17 cellular contexts compared by ENCODE assay signal in genomic region chr16:84156342-84156784, GRCh38. TPM values are rescaled to one million over a fixed set of nuclear protein-coding genes. Genes with fewer than 3 reads are reported as not detected.
DNase-seq lines count a peak whose midpoint lies in the region; ATAC-seq, FAIRE-seq and TF ChIP-seq lines count a peak whose summit lies in the region.
"Had no signal": no experiment of that assay in that cellular context is flagged by ENCODE, and none has a peak within 500 bp of the region (broad histone marks: within the 10 kb centered on the region; RNA-seq: fewer than 3 reads in every experiment).

No MANE protein-coding gene starts in this region.

- peak; percentile 26 for DNase-seq in NCI-H2171 treated with DMSO at 0.1 percent for 48 hours (lab: John Stamatoyannopoulos, UW)
- no peak for DNase-seq in NCI-H2171 (lab: John Stamatoyannopoulos, UW)
- DNase-seq in GM12878 (ENCODE audit: low read depth, low spot score) = no peak
- DNase-seq in renal cortical epithelial cell (ENCODE audit: low read depth) = peak; percentile 86
- no peak for DNase-seq in NCI-H446 (lab: John Stamatoyannopoulos, UW)
- DNase-seq in NOMO-1 (lab: John Stamatoyannopoulos, UW; ENCODE audit: unreplicated experiment in 2 of 2) = no peak
- DNase-seq: activated CD4-positive, alpha-beta T cell treated with anti-CD3 and anti-CD28 coated beads, Interleukin-2, amount 10 ng/mL, durations not matched to agents 7 days and 5 days; mesendoderm; NCI-H1417; NK-92 treated with Interleukin-12 subunit alpha and Interleukin-12 subunit beta, amount 100 ng/mL, for 24 hours; nucleus accumbens; stimulated activated CD4-positive, alpha-beta T cell treated with anti-CD3 and anti-CD28 coated beads, Interleukin-15, amount 100 ng/mL, for 24 hours; T-cell had no signal

- no peak overlapping the region for H3K4me2 ChIP-seq in GM12878 (ENCODE audit: control insufficient read depth, insufficient read depth)

- POLR2A ChIA-PET in GM12878 (lab: Charles Lee) = no interaction called here

- no peaks in the 10 kb centered on the region for H3K36me3 ChIP-seq in GM12878 (ENCODE audit: control insufficient read depth in 2 of 2, insufficient read depth in 2 of 2, low read length in 1 of 2)

- SMC1A ChIA-PET in GM12878 (lab: Charles Lee; ENCODE audit: uncharacterized antibody, unreplicated experiment) = no interaction called here

- H4K20me1 ChIP-seq in GM12878 (ENCODE audit: control insufficient read depth, insufficient read depth) = no peaks in the 10 kb centered on the region

- no peak overlapping the region for H3K4me3 ChIP-seq in GM12878

- 0 out of 6 replicates have a peak, but pooled peaks of 1 of the 3 experiments have one; percentile 3 for TF ChIP-seq CTCF in GM12878 (IDR thresholded peaks at IDR 0.05 in 2 of 3, conservative IDR thresholded peaks at IDR 0.05 in 1 of 3; ENCODE audit: control insufficient read depth in 2 of 3, extremely low read depth in 1 of 3, insufficient read depth in 1 of 3, low read depth in 3 of 3, low read length in 3 of 3)

- H3K79me2 ChIP-seq in GM12878 (ENCODE audit: control insufficient read depth, insufficient read depth, low read length) = no peaks in the 10 kb centered on the region

- no TSS peak for BruUV-seq in GM12878 (replicated peaks; lab: Mats Ljungman, UMichigan)

- peaks cover 0 to 2% of the 10 kb centered on the region in 2 experiments; a peak in 1 of 4 replicates for H3K27me3 ChIP-seq in GM12878 (replicated peaks in 1 of 2; ENCODE audit: control insufficient read depth in 2 of 2, insufficient read depth in 2 of 2, low read length in 1 of 2)

- TF ChIP-seq RAD21 in Ishikawa (IDR thresholded peaks at IDR 0.05; ENCODE audit: low read depth) = no peak
- no peak for TF ChIP-seq RAD21 in GM12878 (IDR thresholded peaks at IDR 0.05; ENCODE audit: insufficient read depth, low read depth, low read length)

- in situ Hi-C loops in GM12878 (cut with MboI) = no loop called here

- no peaks in the 10 kb centered on the region for H3K4me1 ChIP-seq in GM12878 (ENCODE audit: control insufficient read depth, insufficient read depth, low read length)

- intact Hi-C loops in GM12878 (cut with micrococcal nuclease; ENCODE audit: unreplicated experiment) = no loop called here

- WGBS in GM12878 (ENCODE audit: insufficient coverage, insufficient replicate concordance, low lambda C conversion rate, missing lambda C conversion rate) = 66% methylated on average over 5 of the region's 5 CpGs

- RAD21 ChIA-PET in GM12878 (lab: Charles Lee; ENCODE audit: unreplicated experiment) = interaction anchor here (0.7 kb wide), 1 partner anchor 52 kb away, joined by 4 read pairs; no protein-coding TSS in a partner anchor

- no peak overlapping the region for H3K27ac ChIP-seq in GM12878 (ENCODE audit: control insufficient read depth, insufficient read depth)
- H3K27ac ChIP-seq: epithelial cell of prostate had no signal

- no peak overlapping the region for H3K9ac ChIP-seq in GM12878 (ENCODE audit: control insufficient read depth, insufficient read depth, low read length)

- H2AFZ ChIP-seq in GM12878 (ENCODE audit: control insufficient read depth, low read depth, low read length) = no peak overlapping the region

- TF ChIP-seq EP300 in Ishikawa (IDR thresholded peaks at IDR 0.05; ENCODE audit: borderline replicate concordance) (peak; percentile 28; the same call in 1 of the 2 replicates), GM12878 (IDR thresholded peaks at IDR 0.05; ENCODE audit: borderline replicate concordance in 1 of 2, control insufficient read depth in 1 of 2, low read depth in 2 of 2, low read length in 2 of 2) (no peak)

- FAIRE-seq in GM12878 (lab: Jason Lieb, UNC) = peak; percentile 18

- no peak; the same call in 2 of the 3 replicates for ATAC-seq in GM12878
- no peak for ATAC-seq in GM21619 (IDR thresholded peaks at IDR 0.05; ENCODE audit: unreplicated experiment)
- ATAC-seq: T-cell had no signal

- CTCF ChIA-PET in GM12878 (lab: Yijun Ruan, JAX) = interaction anchor here (0.8 to 1.4 kb wide), 3 partner anchors 11 to 90 kb away, joined by 3 to 5 read pairs (median 3); partner anchors contain the start of gene TAF1C

- no peak for TF ChIP-seq POLR2A in GM12878 (IDR thresholded peaks at IDR 0.05; ENCODE audit: low read depth, low read length)

- no peaks in the 10 kb centered on the region for H3K9me3 ChIP-seq in GM12878 (replicated peaks; ENCODE audit: control insufficient read depth, insufficient read depth, low read length)

RNA-seq across cellular contexts. Expression of gene DNAAF1, which starts 11.3 kb away (rescaled TPM):
- not detected in 2 replicates for total RNA-seq in GM12878 (2013; cell fraction: nucleolus; rRNA removed)
- total RNA-seq in GM12878 (2014; rRNA removed) (not detected in 2 replicates), GM12878 (2014; rRNA removed; fragmentation: Illumina TruSeq; extraction: Trizol) (not detected in 2 replicates), GM12878 (2021) (not detected in 2 replicates), renal cortical epithelial cell (0.45 TPM in 1 of 2 replicates, not detected in the other)
- not detected for polyA plus RNA-seq in GM12878 (2011; ENCODE audit: low read depth)
- polyA plus RNA-seq in GM12878 (2011; rRNA removed) (not detected in 2 replicates), GM12878 (2014; fragmentation: Illumina TruSeq; extraction: Trizol) (0.04 TPM in 1 of 2 replicates, not detected in the other), GM12878 (2014; fragmentation: Nextera tagmentation; extraction: Ambion mirVana) (under 1 TPM; 0.02 to 0.11 TPM), GM12878 (2014; rRNA removed) (not detected in 2 replicates), GM12878 (2016; fragmentation: Nextera tagmentation; extraction: Ambion mirVana) (under 1 TPM in 1 of 2 experiments, not detected in 1; 0.76 TPM)
- polyA plus RNA-seq in GM12878 (2011; cell fraction: cytosol; rRNA removed) = not detected in 2 replicates
- not detected in 2 replicates for polyA plus RNA-seq in GM12878 (2011; cell fraction: nucleus; rRNA removed)
- 0.30 and 1.2 TPM in 2 replicates for polyA plus RNA-seq in GM12878 (2012)
- polyA minus RNA-seq in GM12878 (2011; rRNA and poly(A)+ RNA removed) = not detected in 2 replicates
- polyA minus RNA-seq in GM12878 (2011; cell fraction: cytosol; rRNA and poly(A)+ RNA removed) = not detected in 2 replicates
- polyA minus RNA-seq in GM12878 (2011; cell fraction: nucleus; rRNA and poly(A)+ RNA removed) = not detected in 2 replicates

RNA-seq across cellular contexts. Expression of gene HSDL1, which starts 11.4 kb away (rescaled TPM):
- 15.6 and 18.8 TPM in 2 replicates for total RNA-seq in GM12878 (2013; cell fraction: nucleolus; rRNA removed)
- total RNA-seq in GM12878 (2014; rRNA removed) (5.5 and 7.8 TPM in 2 replicates), GM12878 (2014; rRNA removed; fragmentation: Illumina TruSeq; extraction: Trizol) (5.5 and 5.6 TPM in 2 replicates), GM12878 (2021) (5.5 and 6.8 TPM in 2 replicates), renal cortical epithelial cell (32.0 and 34.6 TPM in 2 replicates)
- polyA plus RNA-seq in GM12878 (2011; ENCODE audit: low read depth) = 4.1 TPM
- polyA plus RNA-seq in GM12878 (2011; rRNA removed) (13.4 and 17.4 TPM in 2 replicates), GM12878 (2014; fragmentation: Illumina TruSeq; extraction: Trizol) (7.0 and 10.6 TPM in 2 replicates), GM12878 (2014; fragmentation: Nextera tagmentation; extraction: Ambion mirVana) (1 to 10 TPM; 2.0 to 3.6 TPM), GM12878 (2014; rRNA removed) (5.6 and 7.5 TPM in 2 replicates), GM12878 (2016; fragmentation: Nextera tagmentation; extraction: Ambion mirVana) (1 to 10 TPM; 4.4 to 5.7 TPM)
- polyA plus RNA-seq in GM12878 (2011; cell fraction: cytosol; rRNA removed) = 5.6 and 8.1 TPM in 2 replicates
- 13.9 and 17.2 TPM in 2 replicates for polyA plus RNA-seq in GM12878 (2011; cell fraction: nucleus; rRNA removed)
- 6.3 and 7.9 TPM in 2 replicates for polyA plus RNA-seq in GM12878 (2012)
- 8.8 and 12.1 TPM in 2 replicates for polyA minus RNA-seq in GM12878 (2011; rRNA and poly(A)+ RNA removed)
- polyA minus RNA-seq in GM12878 (2011; cell fraction: cytosol; rRNA and poly(A)+ RNA removed) = 2.8 and 3.0 TPM in 2 replicates
- polyA minus RNA-seq in GM12878 (2011; cell fraction: nucleus; rRNA and poly(A)+ RNA removed) = 3.4 and 5.8 TPM in 2 replicates

RNA-seq across cellular contexts. Expression of gene TAF1C, which starts 30.5 kb away (rescaled TPM):
- 90.0 and 102 TPM in 2 replicates for total RNA-seq in GM12878 (2013; cell fraction: nucleolus; rRNA removed)
- total RNA-seq in GM12878 (2014; rRNA removed) (16.5 and 19.7 TPM in 2 replicates), GM12878 (2014; rRNA removed; fragmentation: Illumina TruSeq; extraction: Trizol) (7.2 and 8.9 TPM in 2 replicates), GM12878 (2021) (32.6 and 33.0 TPM in 2 replicates), renal cortical epithelial cell (11.1 and 24.5 TPM in 2 replicates)
- 13.6 TPM for polyA plus RNA-seq in GM12878 (2011; ENCODE audit: low read depth)
- polyA plus RNA-seq in GM12878 (2011; rRNA removed) (5.5 and 8.0 TPM in 2 replicates), GM12878 (2014; fragmentation: Illumina TruSeq; extraction: Trizol) (3.8 and 11.2 TPM in 2 replicates), GM12878 (2014; fragmentation: Nextera tagmentation; extraction: Ambion mirVana) (1 to 10 TPM in 1 of 2 experiments, under 1 TPM in 1; 0.98 to 2.0 TPM), GM12878 (2014; rRNA removed) (35.1 and 40.1 TPM in 2 replicates), GM12878 (2016; fragmentation: Nextera tagmentation; extraction: Ambion mirVana) (10 to 100 TPM; 21.7 to 24.9 TPM)
- 11.9 and 17.1 TPM in 2 replicates for polyA plus RNA-seq in GM12878 (2011; cell fraction: cytosol; rRNA removed)
- polyA plus RNA-seq in GM12878 (2011; cell fraction: nucleus; rRNA removed) = 220 and 244 TPM in 2 replicates
- 29.0 and 39.8 TPM in 2 replicates for polyA plus RNA-seq in GM12878 (2012)
- 13.8 and 24.8 TPM in 2 replicates for polyA minus RNA-seq in GM12878 (2011; rRNA and poly(A)+ RNA removed)
- 7.2 and 10.9 TPM in 2 replicates for polyA minus RNA-seq in GM12878 (2011; cell fraction: cytosol; rRNA and poly(A)+ RNA removed)
- polyA minus RNA-seq in GM12878 (2011; cell fraction: nucleus; rRNA and poly(A)+ RNA removed) = 43.4 and 72.1 TPM in 2 replicates

RNA-seq across cellular contexts. Expression of gene ADAD2, which starts 34.6 kb away (rescaled TPM):
- not detected in 2 replicates for total RNA-seq in GM12878 (2013; cell fraction: nucleolus; rRNA removed)
- total RNA-seq in GM12878 (2014; rRNA removed) = 0.16 TPM in 1 of 2 replicates, not detected in the other
- not detected in 2 replicates for total RNA-seq in GM12878 (2014; rRNA removed; fragmentation: Illumina TruSeq; extraction: Trizol)
- total RNA-seq in GM12878 (2021) = 0.44 TPM in 1 of 2 replicates, not detected in the other
- polyA plus RNA-seq in GM12878 (2011; ENCODE audit: low read depth) = not detected
- polyA plus RNA-seq in GM12878 (2011; rRNA removed) = not detected in 2 replicates
- polyA plus RNA-seq in GM12878 (2011; cell fraction: cytosol; rRNA removed) = not detected in 2 replicates
- polyA plus RNA-seq in GM12878 (2011; cell fraction: nucleus; rRNA removed) = not detected in 2 replicates
- 0.26 and 0.29 TPM in 2 replicates for polyA plus RNA-seq in GM12878 (2012)
- not detected in 2 replicates for polyA plus RNA-seq in GM12878 (2014; fragmentation: Illumina TruSeq; extraction: Trizol)
- polyA plus RNA-seq in GM12878 (2014; fragmentation: Nextera tagmentation; extraction: Ambion mirVana) = not detected
- 0.44 and 0.68 TPM in 2 replicates for polyA plus RNA-seq in GM12878 (2014; rRNA removed)
- under 1 TPM in 1 of 2 experiments, not detected in 1; 0.51 TPM for polyA plus RNA-seq in GM12878 (2016; fragmentation: Nextera tagmentation; extraction: Ambion mirVana)
- polyA minus RNA-seq in GM12878 (2011; rRNA and poly(A)+ RNA removed) = not detected in 2 replicates
- not detected in 2 replicates for polyA minus RNA-seq in GM12878 (2011; cell fraction: cytosol; rRNA and poly(A)+ RNA removed)
- polyA minus RNA-seq in GM12878 (2011; cell fraction: nucleus; rRNA and poly(A)+ RNA removed) = not detected in 2 replicates
- 0.35 TPM in 1 of 2 replicates, not detected in the other for total RNA-seq in renal cortical epithelial cell
- total RNA-seq: activated CD4-positive, alpha-beta T cell treated with anti-CD3 and anti-CD28 coated beads, Interleukin-2, amount 10 ng/mL, durations not matched to agents 7 days and 5 days; activated T-helper 2 cell treated with anti-CD3 and anti-CD28 coated beads, Interferon-gamma antibody, Interleukin-2, Interleukin-4, amounts not matched to agents 10 μg/mL and 5 μg/mL and 100 μg/mL, durations not matched to agents 14 hours and 24 hours and 36 hours had no signal

RNA-seq across cellular contexts. Expression of gene MBTPS1, which starts 39.6 kb away (rescaled TPM):
- 193 and 215 TPM in 2 replicates for total RNA-seq in GM12878 (2013; cell fraction: nucleolus; rRNA removed)
- total RNA-seq in GM12878 (2014; rRNA removed) (37.5 and 39.5 TPM in 2 replicates), GM12878 (2014; rRNA removed; fragmentation: Illumina TruSeq; extraction: Trizol) (21.9 and 23.7 TPM in 2 replicates), GM12878 (2021) (28.1 and 37.5 TPM in 2 replicates), renal cortical epithelial cell (71.0 and 115 TPM in 2 replicates)
- polyA plus RNA-seq in GM12878 (2011; ENCODE audit: low read depth) = 16.7 TPM
- polyA plus RNA-seq in GM12878 (2011; rRNA removed) (39.5 and 43.9 TPM in 2 replicates), GM12878 (2014; fragmentation: Illumina TruSeq; extraction: Trizol) (24.9 and 28.7 TPM in 2 replicates), GM12878 (2014; fragmentation: Nextera tagmentation; extraction: Ambion mirVana) (1 to 10 TPM; 1.3 to 3.3 TPM), GM12878 (2014; rRNA removed) (33.8 and 34.6 TPM in 2 replicates), GM12878 (2016; fragmentation: Nextera tagmentation; extraction: Ambion mirVana) (10 to 100 TPM; 35.9 to 37.4 TPM)
- 31.3 and 41.1 TPM in 2 replicates for polyA plus RNA-seq in GM12878 (2011; cell fraction: cytosol; rRNA removed)
- polyA plus RNA-seq in GM12878 (2011; cell fraction: nucleus; rRNA removed) = 117 and 119 TPM in 2 replicates
- polyA plus RNA-seq in GM12878 (2012) = 27.7 and 30.7 TPM in 2 replicates
- 63.2 and 68.7 TPM in 2 replicates for polyA minus RNA-seq in GM12878 (2011; rRNA and poly(A)+ RNA removed)
- polyA minus RNA-seq in GM12878 (2011; cell fraction: cytosol; rRNA and poly(A)+ RNA removed) = 17.4 and 20.7 TPM in 2 replicates
- polyA minus RNA-seq in GM12878 (2011; cell fraction: nucleus; rRNA and poly(A)+ RNA removed) = 88.0 and 117 TPM in 2 replicates

Comparison
In these comparisons a context has a peak if more than half of its experiments do, and no peak if none do; other contexts are left out.
1. DNase-seq: peak in NCI-H2171 treated with DMSO at 0.1 percent for 48 hours (single experiment) and renal cortical epithelial cell (single experiment); none in NCI-H2171 (single experiment), GM12878 (single experiment), NCI-H446 (0 of 2) and NOMO-1 (0 of 2).